Comparison of ENCODE assay signal across 15 cellular contexts in the genomic region with DNA sequence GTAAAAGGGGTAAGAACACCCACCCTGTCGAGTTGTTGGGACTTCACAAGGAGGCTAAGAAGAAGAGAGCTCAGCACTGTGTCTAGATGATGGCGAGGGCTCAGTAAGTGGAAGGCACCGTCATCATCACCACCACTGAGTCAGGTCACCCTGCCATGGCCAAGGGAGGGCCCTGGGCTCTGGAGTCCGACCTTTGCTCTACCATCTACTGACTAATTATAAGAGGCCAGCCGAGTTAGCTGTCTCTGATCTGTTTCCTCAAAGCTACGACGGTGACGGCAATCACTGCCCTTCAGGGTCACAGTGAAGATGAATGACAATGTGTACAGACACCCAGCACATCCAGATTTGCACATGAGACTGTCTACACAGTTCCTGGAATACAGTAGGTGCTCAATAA. TPM values are rescaled to one million over a fixed set of nuclear protein-coding genes. Genes with fewer than 3 reads are reported as not detected.
DNase-seq lines count a peak whose midpoint lies in the region; ATAC-seq and TF ChIP-seq lines count a peak whose summit lies in the region.
"Had no signal": no experiment of that assay in that cellular context is flagged by ENCODE, and none has a peak within 500 bp of the region (broad histone marks: within the 10 kb centered on the region; RNA-seq: fewer than 3 reads in every experiment).

No MANE protein-coding gene starts in this region.

- H3K36me3 ChIP-seq in HUES6 (ENCODE audit: control insufficient read depth, insufficient read depth, low read length) (peaks cover 3% of the 10 kb centered on the region; the same call in 1 of the 2 replicates), upper lobe of right lung (peaks cover 9% of the 10 kb centered on the region)
- H3K36me3 ChIP-seq: left ventricle myocardium inferior had no signal

- no peaks in the 10 kb centered on the region for H3K9me3 ChIP-seq in HUES6 (ENCODE audit: control insufficient read depth, insufficient read depth, low read depth, low read length)
- H3K9me3 ChIP-seq in upper lobe of right lung, result no peaks in the 10 kb centered on the region
- H3K9me3 ChIP-seq: heart left ventricle, left ventricle myocardium inferior had no signal

- no peaks in the 10 kb centered on the region for H3K9me3 Mint-ChIP-seq in nephron
- H3K9me3 Mint-ChIP-seq: activated naive CD8-positive, alpha-beta T cell treated with anti-CD3 and anti-CD28 coated beads, Interleukin-2, amount 10 ng/mL, durations not matched to agents 7 days and 5 days had no signal

- peaks cover 29% of the 10 kb centered on the region for H3K27me3 Mint-ChIP-seq in nephron (ENCODE audit: low read depth)
- H3K27me3 Mint-ChIP-seq: activated naive CD8-positive, alpha-beta T cell treated with anti-CD3 and anti-CD28 coated beads, Interleukin-2, amount 10 ng/mL, durations not matched to agents 7 days and 5 days had no signal

- H3K4me3 Mint-ChIP-seq in nephron, result peak overlapping the region in 2 of 3 experiments; percentile 12 to 32
- H3K4me3 Mint-ChIP-seq: activated naive CD8-positive, alpha-beta T cell treated with anti-CD3 and anti-CD28 coated beads, Interleukin-2, amount 10 ng/mL, durations not matched to agents 7 days and 5 days had no signal

- ATAC-seq in upper lobe of right lung (no peak), HG03378 (IDR thresholded peaks at IDR 0.05; ENCODE audit: unreplicated experiment) (no peak)
- ATAC-seq: GM12878 had no signal

- peak overlapping the region in 1 of 3 experiments; percentile 44 for H3K27ac Mint-ChIP-seq in nephron
- H3K27ac Mint-ChIP-seq: activated naive CD8-positive, alpha-beta T cell treated with anti-CD3 and anti-CD28 coated beads, Interleukin-2, amount 10 ng/mL, durations not matched to agents 7 days and 5 days had no signal

- H3K36me3 Mint-ChIP-seq in nephron (ENCODE audit: low read depth), result no peaks in the 10 kb centered on the region
- H3K36me3 Mint-ChIP-seq: activated naive CD8-positive, alpha-beta T cell treated with anti-CD3 and anti-CD28 coated beads, Interleukin-2, amount 10 ng/mL, durations not matched to agents 7 days and 5 days had no signal

- DNase-seq in caudate nucleus (lab: John Stamatoyannopoulos, UW) (no peak), upper lobe of right lung (no peak), glomerular visceral epithelial cell (ENCODE audit: extremely low spot score) (no peak), UCSD-AML1 (lab: John Stamatoyannopoulos, UW; ENCODE audit: unreplicated experiment) (no peak)
- DNase-seq: activated naive CD8-positive, alpha-beta T cell treated with anti-CD3 and anti-CD28 coated beads, Interleukin-2, amount 10 ng/mL, durations not matched to agents 7 days and 5 days; DMS53; left ventricle myocardium inferior; NCI-H1105; stimulated activated CD4-positive, alpha-beta T cell treated with anti-CD3 and anti-CD28 coated beads, Interleukin-2, amount 100 ng/mL, for 48 hours; stimulated activated naive CD4-positive, alpha-beta T cell treated with Interleukin-2 at 50 U/mL for 16 hours had no signal

- peaks cover 25% of the 10 kb centered on the region for H3K4me1 ChIP-seq in HUES6 (ENCODE audit: control insufficient read depth, insufficient read depth, low read length)
- peaks cover 18% of the 10 kb centered on the region for H3K4me1 ChIP-seq in upper lobe of right lung

- peaks cover 25% of the 10 kb centered on the region for H3K4me1 Mint-ChIP-seq in nephron

- H3K27me3 ChIP-seq in HUES6 (ENCODE audit: control insufficient read depth, insufficient read depth, low read length), result no peaks in the 10 kb centered on the region
- no peaks in the 10 kb centered on the region for H3K27me3 ChIP-seq in upper lobe of right lung
- H3K27me3 ChIP-seq: heart left ventricle had no signal

- H3K4me3 ChIP-seq in HUES6 (ENCODE audit: low read depth, low read length) (peak overlapping the region; percentile 26; the same call in 1 of the 2 replicates), upper lobe of right lung (peak overlapping the region; percentile 35)
- H3K4me3 ChIP-seq: GM12878 had no signal

- intact Hi-C loops in upper lobe of right lung (cut with DNase I), result no loop called here

- TF ChIP-seq CTCF in nephron (IDR thresholded peaks at IDR 0.05; ENCODE audit: unreplicated experiment in 3 of 3), result no peak
- no peak for TF ChIP-seq CTCF in upper lobe of right lung (IDR thresholded peaks at IDR 0.05)

- H3K27ac ChIP-seq in HUES6 (ENCODE audit: low read depth, low read length), result no peak overlapping the region
- peak overlapping the region; percentile 98 for H3K27ac ChIP-seq in caudate nucleus (ENCODE audit: low read depth, low read length)
- no peak overlapping the region for H3K27ac ChIP-seq in upper lobe of right lung

- no peak overlapping the region for H3K9ac ChIP-seq in HUES6 (ENCODE audit: low read length)

RNA-seq across cellular contexts. Expression of a gene that starts 29.3 kb away (rescaled TPM):
- 79.5 TPM for total RNA-seq in upper lobe of right lung

RNA-seq across cellular contexts. Expression of a gene that starts 47.7 kb away (rescaled TPM):
- total RNA-seq in upper lobe of right lung, result 51.5 TPM
